Comparison of ENCODE assay signal across 13 cellular contexts in genomic region chr7:65731129-65731528, GRCh38.
DNase-seq lines count a peak whose midpoint lies in the region; ATAC-seq, FAIRE-seq and TF ChIP-seq lines count a peak whose summit lies in the region.
"Had no signal": no experiment of that assay in that cellular context is flagged by ENCODE, and none has a peak within 500 bp of the region (broad histone marks: within the 10 kb centered on the region; RNA-seq: fewer than 3 reads in every experiment).

No MANE protein-coding gene starts in this region.

- peaks cover 5% of the 10 kb centered on the region for H3K36me3 Mint-ChIP-seq in activated CD4-positive, alpha-beta T cell treated with anti-CD3 and anti-CD28 coated beads, Interleukin-2, amount 10 ng/mL, durations not matched to agents 7 days and 5 days (ENCODE audit: low read depth)

- TF ChIP-seq RAD21 in K562 (CRISPR knock-in tag; conservative IDR thresholded peaks at IDR 0.05 in 1 of 2, IDR thresholded peaks at IDR 0.05 in 1 of 2) = no peak

- H3K4me1 ChIP-seq in K562 (replicated peaks in 1 of 2; ENCODE audit: control insufficient read depth in 2 of 2, insufficient read depth in 2 of 2, low read length in 2 of 2) (peaks cover 3 to 8% of the 10 kb centered on the region in 2 experiments; a peak in 4 of 5 replicates), stomach smooth muscle (ENCODE audit: control insufficient read depth, insufficient read depth, low read length) (peaks cover 4% of the 10 kb centered on the region)
- H3K4me1 ChIP-seq: A549 had no signal

- H3K4me2 ChIP-seq in K562 (ENCODE audit: insufficient read depth, low read length) = peak overlapping the region; percentile 64
- H3K4me2 ChIP-seq: A549 had no signal

- peaks cover 8% of the 10 kb centered on the region for H3K4me1 Mint-ChIP-seq in activated CD4-positive, alpha-beta T cell treated with anti-CD3 and anti-CD28 coated beads, Interleukin-2, amount 10 ng/mL, durations not matched to agents 7 days and 5 days

- DNase-seq in activated CD4-positive, alpha-beta T cell treated with anti-CD3 and anti-CD28 coated beads, Interleukin-2, amount 10 ng/mL, durations not matched to agents 7 days and 5 days = no peak
- DNase-seq in activated CD4-positive, alpha-beta T cell treated with anti-CD3 and anti-CD28 coated beads, Interleukin-2, amount 50 U/mL, for 4 hours = no peak
- DNase-seq in K562 (ENCODE audit: extremely low read depth in 1 of 4, low spot score in 3 of 4) (no peak), kidney epithelial cell (ENCODE audit: low read depth) (no peak), cerebellum (ENCODE audit: low spot score) (no peak), HEK293T (ENCODE audit: extremely low spot score) (no peak)
- DNase-seq: activated CD8-positive, alpha-beta memory T cell treated with anti-CD3 and anti-CD28 coated beads for 24 hours; cerebellar nuclear complex; EL; MG63 had no signal

- in situ Hi-C loops in K562 (cut with MboI) = loop anchor here (25.0 kb wide), 1 partner anchor 119 kb away; no protein-coding TSS in a partner anchor

- ATAC-seq in K562 (peak; percentile 8; the same call in 1 of the 3 replicates), GM21529 (IDR thresholded peaks at IDR 0.05; ENCODE audit: unreplicated experiment) (no peak)

- H3K36me3 ChIP-seq in K562 (ENCODE audit: control insufficient read depth, insufficient read depth, low read length) (no peaks in the 10 kb centered on the region; the same call in 2 of the 3 replicates), kidney epithelial cell (ENCODE audit: control insufficient read depth, insufficient read depth, low read length) (no peaks in the 10 kb centered on the region), stomach smooth muscle (ENCODE audit: control insufficient read depth in 2 of 2, insufficient read depth in 2 of 2, low read length in 2 of 2) (peaks cover under 1 to 3% of the 10 kb centered on the region in 2 donors)
- H3K36me3 ChIP-seq: MG63 had no signal

- H3K9me3 ChIP-seq in K562 (replicated peaks; ENCODE audit: control insufficient read depth, insufficient read depth, low read depth, low read length) = no peaks in the 10 kb centered on the region
- H3K9me3 ChIP-seq in stomach smooth muscle (ENCODE audit: control insufficient read depth in 2 of 2, low read length in 2 of 2) = no peaks in the 10 kb centered on the region
- H3K9me3 ChIP-seq: A549, MG63 had no signal

- H3K27me3 ChIP-seq in K562 (ENCODE audit: control insufficient read depth in 2 of 2, insufficient read depth in 2 of 2, low read length in 2 of 2) (no peaks in the 10 kb centered on the region), kidney epithelial cell (ENCODE audit: control insufficient read depth, insufficient read depth, low read length) (no peaks in the 10 kb centered on the region), stomach smooth muscle (ENCODE audit: control insufficient read depth in 1 of 2, insufficient read depth in 2 of 2, low read length in 2 of 2) (no peaks in the 10 kb centered on the region)
- H3K27me3 ChIP-seq: MG63 had no signal

- peak overlapping the region; percentile 10 for H3K4me3 Mint-ChIP-seq in activated CD4-positive, alpha-beta T cell treated with anti-CD3 and anti-CD28 coated beads, Interleukin-2, amount 10 ng/mL, durations not matched to agents 7 days and 5 days

- CTCF ChIA-PET in activated CD4-positive, alpha-beta T cell treated with anti-CD3 and anti-CD28 coated beads, Interleukin-2, amount 10 ng/mL, durations not matched to agents 7 days and 5 days (lab: Charles Lee) = no interaction called here
- CTCF ChIA-PET in K562 (lab: Yijun Ruan, JAX; ENCODE audit: low intra/inter-chr PET ratio) (no interaction called here), HEK293T (lab: Yijun Ruan, JAX) (no interaction called here)

- H3K4me3 ChIP-seq in K562 (peak overlapping the region; percentile 35), kidney epithelial cell (ENCODE audit: low read depth, low read length) (peak overlapping the region; percentile 42), stomach smooth muscle (ENCODE audit: low read length in 2 of 2) (peak overlapping the region; percentile 71 to 75)
- H3K4me3 ChIP-seq: A549, MG63 had no signal

- H3K27ac ChIP-seq in K562 (ENCODE audit: extremely low read depth, low read depth, low read length) (no peak overlapping the region), stomach smooth muscle (ENCODE audit: low read length) (no peak overlapping the region)
- H3K27ac ChIP-seq: A549 had no signal

- no peaks in the 10 kb centered on the region for H3K9me3 Mint-ChIP-seq in activated CD4-positive, alpha-beta T cell treated with anti-CD3 and anti-CD28 coated beads, Interleukin-2, amount 10 ng/mL, durations not matched to agents 7 days and 5 days

- H2AFZ ChIP-seq in K562 (ENCODE audit: low read depth, low read length) = peak overlapping the region; percentile 63; the same call in 1 of the 2 replicates

- no peaks in the 10 kb centered on the region for H3K79me2 ChIP-seq in K562 (ENCODE audit: control insufficient read depth, insufficient read depth, low read length)

- intact Hi-C loops in K562 (cut with micrococcal nuclease) = loop anchor here (5.0 kb wide), 1 partner anchor 281 kb away; no protein-coding TSS in a partner anchor

- FAIRE-seq in K562 (lab: Jason Lieb, UNC) = no peak
- FAIRE-seq: A549 had no signal

- no peaks in the 10 kb centered on the region for H3K9me1 ChIP-seq in K562 (ENCODE audit: control insufficient read depth, insufficient read depth, low read length)

- peak overlapping the region; percentile 14 for H3K27ac Mint-ChIP-seq in activated CD4-positive, alpha-beta T cell treated with anti-CD3 and anti-CD28 coated beads, Interleukin-2, amount 10 ng/mL, durations not matched to agents 7 days and 5 days

- no peaks in the 10 kb centered on the region for H3K27me3 Mint-ChIP-seq in activated CD4-positive, alpha-beta T cell treated with anti-CD3 and anti-CD28 coated beads, Interleukin-2, amount 10 ng/mL, durations not matched to agents 7 days and 5 days

- no peak for TF ChIP-seq EP300 in K562 (IDR thresholded peaks at IDR 0.05; ENCODE audit: low read length)

- no peak for TF ChIP-seq POLR2A in K562 (conservative IDR thresholded peaks at IDR 0.05)

- H4K20me1 ChIP-seq in K562 (replicated peaks; ENCODE audit: control insufficient read depth, insufficient read depth, low read length) = no peaks in the 10 kb centered on the region

- H3K9ac ChIP-seq in K562 (ENCODE audit: insufficient read depth in 1 of 2, low read depth in 2 of 2, low read length in 2 of 2) (peak overlapping the region in 1 of 2 experiments; percentile 84; a peak in 2 of 4 replicates), stomach smooth muscle (ENCODE audit: low read length in 2 of 2) (peak overlapping the region; percentile 35 to 51)

- no TSS peak for BruUV-seq in K562 (replicated peaks; lab: Mats Ljungman, UMichigan)

- POLR2A ChIA-PET in activated CD4-positive, alpha-beta T cell treated with anti-CD3 and anti-CD28 coated beads, Interleukin-2, amount 10 ng/mL, durations not matched to agents 7 days and 5 days (lab: Charles Lee) = no interaction called here
- POLR2A ChIA-PET in K562 (lab: Yijun Ruan, JAX) = interaction anchor here (0.6 to 1.3 kb wide), 2 partner anchors 8 to 11 kb away, joined by 3 read pairs; no protein-coding TSS in a partner anchor
- POLR2A ChIA-PET in HEK293T (lab: Yijun Ruan, JAX) = no interaction called here

- WGBS in K562 (ENCODE audit: insufficient coverage, low coverage, missing lambda C conversion rate) = 43% methylated on average over 7 of the region's 7 CpGs

- TF ChIP-seq CTCF in K562 (IDR thresholded peaks at IDR 0.05 in 2 of 3, conservative IDR thresholded peaks at IDR 0.05 in 1 of 3; ENCODE audit: insufficient read depth in 2 of 3, low read depth in 1 of 3, low read length in 3 of 3) = no peak
- TF ChIP-seq CTCF in kidney epithelial cell (IDR thresholded peaks at IDR 0.05; ENCODE audit: insufficient read depth, low read length, poor library complexity, severe bottlenecking) = no peak

TF ChIP-seq in K562, 482 proteins besides CTCF, POLR2A, EP300 and RAD21:
- TF ChIP-seq PHB2 (IDR thresholded peaks at IDR 0.05; ENCODE audit: low read depth) = no peak
- no peak for TF ChIP-seq ZNF79 (CRISPR knock-in tag; IDR thresholded peaks at IDR 0.05; ENCODE audit: low read depth)
- TF ChIP-seq NCOA4 (IDR thresholded peaks at IDR 0.05; ENCODE audit: partially characterized antibody) = no peak
- TF ChIP-seq NRF1 (conservative IDR thresholded peaks at IDR 0.05 in 1 of 2, IDR thresholded peaks at IDR 0.05 in 1 of 2) = peak; percentile 51 to 55
- TF ChIP-seq PURB (CRISPR knock-in tag; IDR thresholded peaks at IDR 0.05; ENCODE audit: low read depth) = no peak
- peak; percentile 91 for TF ChIP-seq ZNF24 (IDR thresholded peaks at IDR 0.05)
- TF ChIP-seq RBM14 (IDR thresholded peaks at IDR 0.05; ENCODE audit: borderline replicate concordance, insufficient read depth, low read depth, low read length) = no peak
- TF ChIP-seq NR4A1 (CRISPR knock-in tag; IDR thresholded peaks at IDR 0.05) = no peak
- no peak for TF ChIP-seq NR4A1 (tag; IDR thresholded peaks at IDR 0.05)
- TF ChIP-seq ZFX (CRISPR knock-in tag; IDR thresholded peaks at IDR 0.05) = peak; percentile 24; the same call in 1 of the 2 replicates
- no peak for TF ChIP-seq MBD2 (IDR thresholded peaks at IDR 0.05; ENCODE audit: borderline replicate concordance, low read depth)
- 0 out of 2 replicates have a peak, but pooled peaks have one; percentile 13 for TF ChIP-seq SMARCE1 (IDR thresholded peaks at IDR 0.05)
- TF ChIP-seq MECOM (CRISPR knock-in tag; IDR thresholded peaks at IDR 0.05) = no peak
TF ChIP-seq in K562: peak in this region for 4.

TF ChIP-seq in HEK293T, 16 proteins besides CTCF, POLR2A, EP300 and RAD21:
- no peak for TF ChIP-seq TARDBP (IDR thresholded peaks at IDR 0.05)
- TF ChIP-seq L3MBTL2 (conservative IDR thresholded peaks at IDR 0.05) = no peak
- no peak for TF ChIP-seq ZNF384 (IDR thresholded peaks at IDR 0.05)
- no peak for TF ChIP-seq ARNT (IDR thresholded peaks at IDR 0.05)
TF ChIP-seq in HEK293T: peak in this region for 0.
